ENCODE assay signal across 1 cellular context in the genomic region with DNA sequence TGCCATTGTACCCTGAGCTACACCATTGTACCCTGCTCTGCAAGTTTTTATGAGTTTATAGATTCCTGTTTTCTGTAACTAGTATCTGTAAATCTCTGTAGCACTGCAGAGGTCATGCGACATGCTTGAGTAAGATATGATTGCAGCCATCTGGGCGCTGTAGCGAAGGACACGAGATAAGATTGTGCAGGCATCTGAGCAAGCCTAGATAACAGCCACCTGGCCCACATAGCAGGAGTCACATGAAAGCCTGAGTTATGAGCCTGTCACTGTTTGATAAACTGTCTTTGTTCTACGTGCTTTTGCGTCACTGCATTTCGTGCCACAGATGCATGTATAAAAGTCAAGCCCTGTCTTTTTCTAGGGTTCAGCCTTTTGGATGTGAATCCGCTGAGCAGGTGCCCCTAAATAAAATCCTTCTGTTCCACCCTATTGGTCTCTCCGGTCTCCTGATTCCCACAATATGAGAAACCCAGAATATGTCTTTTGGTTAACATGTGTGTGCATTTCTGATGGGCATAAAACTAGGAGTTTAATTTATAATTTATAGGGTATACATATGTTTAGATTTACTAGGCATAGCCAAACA.
TF ChIP-seq lines count a peak whose summit lies in the region.

No MANE protein-coding gene starts in this region.

TF ChIP-seq in K562, 482 proteins besides CTCF, POLR2A, EP300 and RAD21 (continued from another document and continues in another):
- TF ChIP-seq, protein P1, sequence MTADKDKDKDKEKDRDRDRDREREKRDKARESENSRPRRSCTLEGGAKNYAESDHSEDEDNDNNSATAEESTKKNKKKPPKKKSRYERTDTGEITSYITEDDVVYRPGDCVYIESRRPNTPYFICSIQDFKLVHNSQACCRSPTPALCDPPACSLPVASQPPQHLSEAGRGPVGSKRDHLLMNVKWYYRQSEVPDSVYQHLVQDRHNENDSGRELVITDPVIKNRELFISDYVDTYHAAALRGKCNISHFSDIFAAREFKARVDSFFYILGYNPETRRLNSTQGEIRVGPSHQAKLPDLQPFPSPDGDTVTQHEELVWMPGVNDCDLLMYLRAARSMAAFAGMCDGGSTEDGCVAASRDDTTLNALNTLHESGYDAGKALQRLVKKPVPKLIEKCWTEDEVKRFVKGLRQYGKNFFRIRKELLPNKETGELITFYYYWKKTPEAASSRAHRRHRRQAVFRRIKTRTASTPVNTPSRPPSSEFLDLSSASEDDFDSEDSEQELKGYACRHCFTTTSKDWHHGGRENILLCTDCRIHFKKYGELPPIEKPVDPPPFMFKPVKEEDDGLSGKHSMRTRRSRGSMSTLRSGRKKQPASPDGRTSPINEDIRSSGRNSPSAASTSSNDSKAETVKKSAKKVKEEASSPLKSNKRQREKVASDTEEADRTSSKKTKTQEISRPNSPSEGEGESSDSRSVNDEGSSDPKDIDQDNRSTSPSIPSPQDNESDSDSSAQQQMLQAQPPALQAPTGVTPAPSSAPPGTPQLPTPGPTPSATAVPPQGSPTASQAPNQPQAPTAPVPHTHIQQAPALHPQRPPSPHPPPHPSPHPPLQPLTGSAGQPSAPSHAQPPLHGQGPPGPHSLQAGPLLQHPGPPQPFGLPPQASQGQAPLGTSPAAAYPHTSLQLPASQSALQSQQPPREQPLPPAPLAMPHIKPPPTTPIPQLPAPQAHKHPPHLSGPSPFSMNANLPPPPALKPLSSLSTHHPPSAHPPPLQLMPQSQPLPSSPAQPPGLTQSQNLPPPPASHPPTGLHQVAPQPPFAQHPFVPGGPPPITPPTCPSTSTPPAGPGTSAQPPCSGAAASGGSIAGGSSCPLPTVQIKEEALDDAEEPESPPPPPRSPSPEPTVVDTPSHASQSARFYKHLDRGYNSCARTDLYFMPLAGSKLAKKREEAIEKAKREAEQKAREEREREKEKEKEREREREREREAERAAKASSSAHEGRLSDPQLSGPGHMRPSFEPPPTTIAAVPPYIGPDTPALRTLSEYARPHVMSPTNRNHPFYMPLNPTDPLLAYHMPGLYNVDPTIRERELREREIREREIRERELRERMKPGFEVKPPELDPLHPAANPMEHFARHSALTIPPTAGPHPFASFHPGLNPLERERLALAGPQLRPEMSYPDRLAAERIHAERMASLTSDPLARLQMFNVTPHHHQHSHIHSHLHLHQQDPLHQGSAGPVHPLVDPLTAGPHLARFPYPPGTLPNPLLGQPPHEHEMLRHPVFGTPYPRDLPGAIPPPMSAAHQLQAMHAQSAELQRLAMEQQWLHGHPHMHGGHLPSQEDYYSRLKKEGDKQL (CRISPR knock-in tag; IDR thresholded peaks at IDR 0.05; ENCODE audit: borderline replicate concordance), result no peak
- TF ChIP-seq DNMT1 (IDR thresholded peaks at IDR 0.05), result no peak
- TF ChIP-seq HNRNPH1 (optimal IDR thresholded peaks at IDR 0.05; ENCODE audit: low read depth, low read length), result no peak
- no peak for TF ChIP-seq CEBPG (CRISPR knock-in tag; IDR thresholded peaks at IDR 0.05)
- no peak for TF ChIP-seq CEBPG (tag; conservative IDR thresholded peaks at IDR 0.05 in 1 of 2, IDR thresholded peaks at IDR 0.05 in 1 of 2)
- peak; percentile 82 for TF ChIP-seq PML (IDR thresholded peaks at IDR 0.05; ENCODE audit: low read length)
- no peak for TF ChIP-seq ZNF23 (CRISPR knock-in tag; IDR thresholded peaks at IDR 0.05)
- no peak for TF ChIP-seq TCF7L2 (IDR thresholded peaks at IDR 0.05; ENCODE audit: low read depth, low read length)
- peak; percentile 87 for TF ChIP-seq CCNT2 (IDR thresholded peaks at IDR 0.05; ENCODE audit: borderline replicate concordance, extremely low read depth, insufficient read length, low read depth, low read length)
- no peak for TF ChIP-seq NR2C2 (CRISPR knock-in tag; IDR thresholded peaks at IDR 0.05)
- 0 out of 2 replicates have a peak, but pooled peaks have one; percentile 22 for TF ChIP-seq NR2C2 (tag; IDR thresholded peaks at IDR 0.05)
- TF ChIP-seq MTF1 (CRISPR knock-in tag; IDR thresholded peaks at IDR 0.05; ENCODE audit: borderline replicate concordance), result no peak
- no peak for TF ChIP-seq CREB1 (IDR thresholded peaks at IDR 0.05)
- TF ChIP-seq CREB1 (CRISPR knock-in tag; IDR thresholded peaks at IDR 0.05), result no peak
- TF ChIP-seq MEF2D (tag; conservative IDR thresholded peaks at IDR 0.05; ENCODE audit: low read depth), result no peak
- TF ChIP-seq, protein P2, sequence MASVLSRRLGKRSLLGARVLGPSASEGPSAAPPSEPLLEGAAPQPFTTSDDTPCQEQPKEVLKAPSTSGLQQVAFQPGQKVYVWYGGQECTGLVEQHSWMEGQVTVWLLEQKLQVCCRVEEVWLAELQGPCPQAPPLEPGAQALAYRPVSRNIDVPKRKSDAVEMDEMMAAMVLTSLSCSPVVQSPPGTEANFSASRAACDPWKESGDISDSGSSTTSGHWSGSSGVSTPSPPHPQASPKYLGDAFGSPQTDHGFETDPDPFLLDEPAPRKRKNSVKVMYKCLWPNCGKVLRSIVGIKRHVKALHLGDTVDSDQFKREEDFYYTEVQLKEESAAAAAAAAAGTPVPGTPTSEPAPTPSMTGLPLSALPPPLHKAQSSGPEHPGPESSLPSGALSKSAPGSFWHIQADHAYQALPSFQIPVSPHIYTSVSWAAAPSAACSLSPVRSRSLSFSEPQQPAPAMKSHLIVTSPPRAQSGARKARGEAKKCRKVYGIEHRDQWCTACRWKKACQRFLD (CRISPR knock-in tag; IDR thresholded peaks at IDR 0.05), result peak; percentile 92
- TF ChIP-seq, protein P3, sequence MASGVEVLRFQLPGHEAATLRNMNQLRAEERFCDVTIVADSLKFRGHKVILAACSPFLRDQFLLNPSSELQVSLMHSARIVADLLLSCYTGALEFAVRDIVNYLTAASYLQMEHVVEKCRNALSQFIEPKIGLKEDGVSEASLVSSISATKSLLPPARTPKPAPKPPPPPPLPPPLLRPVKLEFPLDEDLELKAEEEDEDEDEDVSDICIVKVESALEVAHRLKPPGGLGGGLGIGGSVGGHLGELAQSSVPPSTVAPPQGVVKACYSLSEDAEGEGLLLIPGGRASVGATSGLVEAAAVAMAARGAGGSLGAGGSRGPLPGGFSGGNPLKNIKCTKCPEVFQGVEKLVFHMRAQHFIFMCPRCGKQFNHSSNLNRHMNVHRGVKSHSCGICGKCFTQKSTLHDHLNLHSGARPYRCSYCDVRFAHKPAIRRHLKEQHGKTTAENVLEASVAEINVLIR (CRISPR knock-in tag; IDR thresholded peaks at IDR 0.05), result peak; percentile 64; the same call in 1 of the 2 replicates
- TF ChIP-seq ZNF263 (CRISPR knock-in tag; IDR thresholded peaks at IDR 0.05; ENCODE audit: borderline replicate concordance), result no peak
- TF ChIP-seq KDM2B (CRISPR knock-in tag; IDR thresholded peaks at IDR 0.05), result no peak
- no peak for TF ChIP-seq ZNF134 (CRISPR knock-in tag; conservative IDR thresholded peaks at IDR 0.05)
- TF ChIP-seq FOXM1 (IDR thresholded peaks at IDR 0.05; ENCODE audit: low read depth), result peak; percentile 75; the same call in 1 of the 2 replicates
- no peak for TF ChIP-seq FOXM1 (CRISPR knock-in tag; IDR thresholded peaks at IDR 0.05; ENCODE audit: low read depth)
- no peak for TF ChIP-seq C11orf30 (IDR thresholded peaks at IDR 0.05; ENCODE audit: low read depth)
- TF ChIP-seq SIN3A (IDR thresholded peaks at IDR 0.05; ENCODE audit: borderline replicate concordance in 2 of 2, control insufficient read depth in 1 of 2, low read depth in 2 of 2, low read length in 2 of 2), result no peak
- TF ChIP-seq ZFPM2 (CRISPR knock-in tag; IDR thresholded peaks at IDR 0.05), result no peak
- no peak for TF ChIP-seq ZEB2 (IDR thresholded peaks at IDR 0.05)
- no peak for TF ChIP-seq HIVEP1 (CRISPR knock-in tag; IDR thresholded peaks at IDR 0.05)
- TF ChIP-seq SRSF3 (IDR thresholded peaks at IDR 0.05; ENCODE audit: insufficient read depth, low read length), result no peak
- TF ChIP-seq, protein P4, sequence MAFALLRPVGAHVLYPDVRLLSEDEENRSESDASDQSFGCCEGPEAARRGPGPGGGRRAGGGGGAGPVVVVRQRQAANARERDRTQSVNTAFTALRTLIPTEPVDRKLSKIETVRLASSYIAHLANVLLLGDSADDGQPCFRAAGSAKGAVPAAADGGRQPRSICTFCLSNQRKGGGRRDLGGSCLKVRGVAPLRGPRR (CRISPR knock-in tag; IDR thresholded peaks at IDR 0.05), result no peak
- no peak for TF ChIP-seq HDAC6 (IDR thresholded peaks at IDR 0.05; ENCODE audit: low read depth, low read length)
- TF ChIP-seq GATA2 (CRISPR knock-in tag; IDR thresholded peaks at IDR 0.05), result peak; percentile 63
- no peak for TF ChIP-seq ZNF384 (IDR thresholded peaks at IDR 0.05; ENCODE audit: low read depth, low read length)
- no peak for TF ChIP-seq CSDE1 (IDR thresholded peaks at IDR 0.05)
- TF ChIP-seq YY1 (IDR thresholded peaks at IDR 0.05; ENCODE audit: borderline replicate concordance in 1 of 3, control insufficient read depth in 1 of 3, extremely low read depth in 1 of 3, insufficient read depth in 3 of 3, insufficient read length in 1 of 3, insufficient replicate concordance in 2 of 3, low read depth in 1 of 3, low read length in 2 of 3), result no peak
- TF ChIP-seq ZNF408 (CRISPR knock-in tag; IDR thresholded peaks at IDR 0.05; ENCODE audit: low read depth), result no peak
- TF ChIP-seq, protein P5, sequence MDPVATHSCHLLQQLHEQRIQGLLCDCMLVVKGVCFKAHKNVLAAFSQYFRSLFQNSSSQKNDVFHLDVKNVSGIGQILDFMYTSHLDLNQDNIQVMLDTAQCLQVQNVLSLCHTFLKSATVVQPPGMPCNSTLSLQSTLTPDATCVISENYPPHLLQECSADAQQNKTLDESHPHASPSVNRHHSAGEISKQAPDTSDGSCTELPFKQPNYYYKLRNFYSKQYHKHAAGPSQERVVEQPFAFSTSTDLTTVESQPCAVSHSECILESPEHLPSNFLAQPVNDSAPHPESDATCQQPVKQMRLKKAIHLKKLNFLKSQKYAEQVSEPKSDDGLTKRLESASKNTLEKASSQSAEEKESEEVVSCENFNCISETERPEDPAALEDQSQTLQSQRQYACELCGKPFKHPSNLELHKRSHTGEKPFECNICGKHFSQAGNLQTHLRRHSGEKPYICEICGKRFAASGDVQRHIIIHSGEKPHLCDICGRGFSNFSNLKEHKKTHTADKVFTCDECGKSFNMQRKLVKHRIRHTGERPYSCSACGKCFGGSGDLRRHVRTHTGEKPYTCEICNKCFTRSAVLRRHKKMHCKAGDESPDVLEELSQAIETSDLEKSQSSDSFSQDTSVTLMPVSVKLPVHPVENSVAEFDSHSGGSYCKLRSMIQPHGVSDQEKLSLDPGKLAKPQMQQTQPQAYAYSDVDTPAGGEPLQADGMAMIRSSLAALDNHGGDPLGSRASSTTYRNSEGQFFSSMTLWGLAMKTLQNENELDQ (CRISPR knock-in tag; IDR thresholded peaks at IDR 0.05; ENCODE audit: borderline replicate concordance), result no peak
- TF ChIP-seq MAFF (IDR thresholded peaks at IDR 0.05; ENCODE audit: low read length), result no peak
- TF ChIP-seq, protein P6, sequence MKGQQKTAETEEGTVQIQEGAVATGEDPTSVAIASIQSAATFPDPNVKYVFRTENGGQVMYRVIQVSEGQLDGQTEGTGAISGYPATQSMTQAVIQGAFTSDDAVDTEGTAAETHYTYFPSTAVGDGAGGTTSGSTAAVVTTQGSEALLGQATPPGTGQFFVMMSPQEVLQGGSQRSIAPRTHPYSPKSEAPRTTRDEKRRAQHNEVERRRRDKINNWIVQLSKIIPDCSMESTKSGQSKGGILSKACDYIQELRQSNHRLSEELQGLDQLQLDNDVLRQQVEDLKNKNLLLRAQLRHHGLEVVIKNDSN (CRISPR knock-in tag; IDR thresholded peaks at IDR 0.05), result no peak
- TF ChIP-seq, protein P7, sequence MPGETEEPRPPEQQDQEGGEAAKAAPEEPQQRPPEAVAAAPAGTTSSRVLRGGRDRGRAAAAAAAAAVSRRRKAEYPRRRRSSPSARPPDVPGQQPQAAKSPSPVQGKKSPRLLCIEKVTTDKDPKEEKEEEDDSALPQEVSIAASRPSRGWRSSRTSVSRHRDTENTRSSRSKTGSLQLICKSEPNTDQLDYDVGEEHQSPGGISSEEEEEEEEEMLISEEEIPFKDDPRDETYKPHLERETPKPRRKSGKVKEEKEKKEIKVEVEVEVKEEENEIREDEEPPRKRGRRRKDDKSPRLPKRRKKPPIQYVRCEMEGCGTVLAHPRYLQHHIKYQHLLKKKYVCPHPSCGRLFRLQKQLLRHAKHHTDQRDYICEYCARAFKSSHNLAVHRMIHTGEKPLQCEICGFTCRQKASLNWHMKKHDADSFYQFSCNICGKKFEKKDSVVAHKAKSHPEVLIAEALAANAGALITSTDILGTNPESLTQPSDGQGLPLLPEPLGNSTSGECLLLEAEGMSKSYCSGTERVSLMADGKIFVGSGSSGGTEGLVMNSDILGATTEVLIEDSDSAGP (CRISPR knock-in tag; IDR thresholded peaks at IDR 0.05), result no peak
- TF ChIP-seq, protein P8, sequence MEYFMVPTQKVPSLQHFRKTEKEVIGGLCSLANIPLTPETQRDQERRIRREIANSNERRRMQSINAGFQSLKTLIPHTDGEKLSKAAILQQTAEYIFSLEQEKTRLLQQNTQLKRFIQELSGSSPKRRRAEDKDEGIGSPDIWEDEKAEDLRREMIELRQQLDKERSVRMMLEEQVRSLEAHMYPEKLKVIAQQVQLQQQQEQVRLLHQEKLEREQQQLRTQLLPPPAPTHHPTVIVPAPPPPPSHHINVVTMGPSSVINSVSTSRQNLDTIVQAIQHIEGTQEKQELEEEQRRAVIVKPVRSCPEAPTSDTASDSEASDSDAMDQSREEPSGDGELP (CRISPR knock-in tag; IDR thresholded peaks at IDR 0.05; ENCODE audit: borderline replicate concordance), result 0 out of 2 replicates have a peak, but pooled peaks have one; percentile 18
- TF ChIP-seq TAF1 (IDR thresholded peaks at IDR 0.05; ENCODE audit: control insufficient read depth, extremely low read depth, insufficient read depth, low read length, severe bottlenecking), result no peak
- 0 out of 2 replicates have a peak, but pooled peaks have one; percentile 45 for TF ChIP-seq ZKSCAN8 (CRISPR knock-in tag; IDR thresholded peaks at IDR 0.05)
- no peak for TF ChIP-seq ZNF668 (CRISPR knock-in tag; IDR thresholded peaks at IDR 0.05)
- TF ChIP-seq RBBP5 (IDR thresholded peaks at IDR 0.05; ENCODE audit: borderline replicate concordance, insufficient read depth, low read length, poor library complexity, severe bottlenecking), result no peak
